20 cellular contexts compared by ENCODE assay signal in genomic region chr3:102687851-102688555, GRCh38.
"Had no signal": no experiment of that assay in that cellular context is flagged by ENCODE, and none has a peak within 500 bp of the region (broad histone marks: within the 10 kb centered on the region; RNA-seq: fewer than 3 reads in every experiment).

No MANE protein-coding gene starts in this region.

- H3K9me3 ChIP-seq: esophagus muscularis mucosa, left lung, spleen, thoracic aorta, upper lobe of left lung had no signal

- H3K27ac Mint-ChIP-seq: activated naive CD8-positive, alpha-beta T cell treated with anti-CD3 and anti-CD28 coated beads, Interleukin-2, amount 10 ng/mL, durations not matched to agents 7 days and 5 days; dendritic cell treated with granulocyte-macrophage colony-stimulating factor and Interleukin-4, amounts not matched to agents 40 ng/mL and 50 ng/mL, for 4 days; nephron; stimulated activated memory B cell treated with anti-CD40 and anti-IgM and Interleukin-4, amounts not matched to agents 10 μg/mL and 1 μg/mL and 100 μg/mL, for 72 hours; T-helper 1 cell treated with Interleukin-12 subunit alpha and Interleukin-12 subunit beta and Interleukin-4 antibody, amounts not matched to agents 30 μg/mL and 1 μg/mL, for 36 hours had no signal

- H3K4me3 ChIP-seq: cardiac muscle cell, esophagus muscularis mucosa, left lung, spleen, thoracic aorta, upper lobe of left lung had no signal

- H3K36me3 Mint-ChIP-seq: activated naive CD8-positive, alpha-beta T cell treated with anti-CD3 and anti-CD28 coated beads, Interleukin-2, amount 10 ng/mL, durations not matched to agents 7 days and 5 days; stimulated activated memory B cell treated with anti-CD40 and anti-IgM and Interleukin-4, amounts not matched to agents 10 μg/mL and 1 μg/mL and 100 μg/mL, for 72 hours had no signal

- H3K4me1 Mint-ChIP-seq: activated naive CD8-positive, alpha-beta T cell treated with anti-CD3 and anti-CD28 coated beads, Interleukin-2, amount 10 ng/mL, durations not matched to agents 7 days and 5 days; nephron; stimulated activated memory B cell treated with anti-CD40 and anti-IgM and Interleukin-4, amounts not matched to agents 10 μg/mL and 1 μg/mL and 100 μg/mL, for 72 hours had no signal

- H3K27ac ChIP-seq: cardiac muscle cell, esophagus muscularis mucosa, left lung, spleen, thoracic aorta, upper lobe of left lung had no signal

- H3K4me1 ChIP-seq: esophagus muscularis mucosa, left lung, spleen, upper lobe of left lung had no signal

- H3K36me3 ChIP-seq: cardiac muscle cell, esophagus muscularis mucosa, left lung, spleen, thoracic aorta, upper lobe of left lung had no signal

- H3K9me3 Mint-ChIP-seq: activated naive CD8-positive, alpha-beta T cell treated with anti-CD3 and anti-CD28 coated beads, Interleukin-2, amount 10 ng/mL, durations not matched to agents 7 days and 5 days; dendritic cell treated with granulocyte-macrophage colony-stimulating factor and Interleukin-4, amounts not matched to agents 40 ng/mL and 50 ng/mL, for 4 days; nephron; stimulated activated memory B cell treated with anti-CD40 and anti-IgM and Interleukin-4, amounts not matched to agents 10 μg/mL and 1 μg/mL and 100 μg/mL, for 72 hours; T-helper 1 cell treated with Interleukin-12 subunit alpha and Interleukin-12 subunit beta and Interleukin-4 antibody, amounts not matched to agents 30 μg/mL and 1 μg/mL, for 36 hours had no signal

- ATAC-seq: left lung; stimulated activated memory B cell treated with anti-CD40 and anti-IgM and Interleukin-4, amounts not matched to agents 10 μg/mL and 1 μg/mL and 100 μg/mL, for 72 hours had no signal

- H3K27me3 Mint-ChIP-seq: activated naive CD8-positive, alpha-beta T cell treated with anti-CD3 and anti-CD28 coated beads, Interleukin-2, amount 10 ng/mL, durations not matched to agents 7 days and 5 days; dendritic cell treated with granulocyte-macrophage colony-stimulating factor and Interleukin-4, amounts not matched to agents 40 ng/mL and 50 ng/mL, for 4 days had no signal

- H3K4me3 Mint-ChIP-seq: activated naive CD8-positive, alpha-beta T cell treated with anti-CD3 and anti-CD28 coated beads, Interleukin-2, amount 10 ng/mL, durations not matched to agents 7 days and 5 days; dendritic cell treated with granulocyte-macrophage colony-stimulating factor and Interleukin-4, amounts not matched to agents 40 ng/mL and 50 ng/mL, for 4 days; nephron; stimulated activated memory B cell treated with anti-CD40 and anti-IgM and Interleukin-4, amounts not matched to agents 10 μg/mL and 1 μg/mL and 100 μg/mL, for 72 hours; T-helper 1 cell treated with Interleukin-12 subunit alpha and Interleukin-12 subunit beta and Interleukin-4 antibody, amounts not matched to agents 30 μg/mL and 1 μg/mL, for 36 hours had no signal

- DNase-seq: activated CD4-positive, CD25-positive, alpha-beta regulatory T cell treated with anti-CD3 and anti-CD28 coated beads, Interleukin-2, amount 50 U/mL, for 72 hours; activated naive CD4-positive, alpha-beta T cell treated with Interleukin-2 at 50 U/mL for 16 hours; activated naive CD8-positive, alpha-beta T cell treated with anti-CD3 and anti-CD28 coated beads, Interleukin-2, amount 10 ng/mL, durations not matched to agents 7 days and 5 days; activated T-cell treated with anti-CD3 and anti-CD28 coated beads for 4 hours; amygdala; effector CD8-positive, alpha-beta T cell; kidney; left lung; midbrain; retina; spleen; stimulated activated CD4-positive, alpha-beta T cell treated with anti-CD3 and anti-CD28 coated beads, Interleukin-4, amount 100 ng/mL, for 4 hours; upper lobe of left lung had no signal

- H3K27me3 ChIP-seq: cardiac muscle cell, esophagus muscularis mucosa, left lung, upper lobe of left lung had no signal
